Comparison of ENCODE assay signal across 8 cellular contexts in the genomic region with DNA sequence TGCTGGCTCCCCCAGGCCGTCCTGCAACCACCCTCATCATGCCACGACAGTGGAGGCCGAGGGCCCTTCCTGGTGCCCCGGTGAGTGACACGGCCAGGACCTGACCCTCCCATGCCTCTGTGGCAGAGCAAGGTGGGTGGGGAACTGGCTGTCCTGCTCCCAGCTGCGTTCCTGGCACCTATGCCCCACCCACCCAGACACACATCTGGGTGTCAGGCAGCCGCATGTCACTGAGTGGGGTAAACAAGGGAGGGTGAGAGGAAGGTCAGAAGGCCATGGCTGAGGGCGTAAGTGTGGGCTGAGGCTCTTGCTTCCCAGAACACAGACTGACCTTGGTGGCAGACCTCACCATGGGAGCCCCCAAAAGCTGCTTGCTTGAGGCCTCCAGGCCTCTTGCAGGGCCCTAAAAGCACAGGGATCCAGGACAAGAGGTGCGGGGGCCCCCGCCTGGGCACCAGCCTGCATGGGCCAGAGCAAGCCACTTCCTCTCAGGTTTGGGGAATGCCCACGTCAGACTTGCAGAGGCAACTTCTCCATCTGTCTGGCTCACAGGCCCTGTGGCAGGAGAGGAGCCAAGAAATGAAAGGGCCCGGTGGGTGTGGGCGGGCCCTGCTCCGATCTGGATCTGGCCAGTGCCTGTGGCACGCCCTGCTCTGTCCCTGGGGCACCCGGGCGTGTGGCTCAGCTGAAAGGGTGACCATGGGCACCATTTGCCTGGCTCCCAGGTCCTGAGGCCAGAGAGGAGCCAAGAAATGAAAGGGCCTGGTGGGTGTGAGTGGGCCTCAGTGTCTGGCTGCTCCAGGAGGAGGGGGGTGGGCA. TPM values are rescaled to one million over a fixed set of nuclear protein-coding genes. Genes with fewer than 3 reads are reported as not detected.
DNase-seq lines count a peak whose midpoint lies in the region; ATAC-seq, FAIRE-seq and TF ChIP-seq lines count a peak whose summit lies in the region.

No MANE protein-coding gene starts in this region.

- H3K79me2 ChIP-seq in PC-3 (ENCODE audit: low read length) (peaks cover 10% of the 10 kb centered on the region), keratinocyte (ENCODE audit: control insufficient read depth, insufficient read depth, low read length) (peaks cover 6% of the 10 kb centered on the region)

- H3K9ac ChIP-seq in PC-3 (ENCODE audit: low read length): peak overlapping the region; percentile 76
- peak overlapping the region; percentile 69 for H3K9ac ChIP-seq in keratinocyte (ENCODE audit: control insufficient read depth, extremely low read depth, insufficient read depth, low read length)

- POLR2A ChIA-PET in PC-3 (lab: Charles Lee; ENCODE audit: unreplicated experiment): no interaction called here

- H3K4me1 ChIP-seq in BE2C (peaks cover 13% of the 10 kb centered on the region), PC-3 (ENCODE audit: insufficient read depth, low read length) (peaks cover 40% of the 10 kb centered on the region), ascending aorta (peaks cover 25 to 37% of the 10 kb centered on the region in 2 donors), keratinocyte (ENCODE audit: control insufficient read depth, extremely low read depth, insufficient read depth, low read length) (peaks cover 35% of the 10 kb centered on the region)

- no peaks in the 10 kb centered on the region for H3K9me1 ChIP-seq in keratinocyte (ENCODE audit: control insufficient read depth, extremely low read depth, insufficient read depth, low read length)

- no peak overlapping the region for H2AFZ ChIP-seq in PC-3 (ENCODE audit: low read length)
- H2AFZ ChIP-seq in keratinocyte (ENCODE audit: control insufficient read depth, low read length): peak overlapping the region; percentile 58

- H3K4me2 ChIP-seq in PC-3 (ENCODE audit: low read length) (peak overlapping the region; percentile 68), keratinocyte (ENCODE audit: control insufficient read depth, extremely low read depth, insufficient read depth, low read depth, low read length) (peak overlapping the region; percentile 78)

- no peaks in the 10 kb centered on the region for H3K9me2 ChIP-seq in PC-3 (replicated peaks; ENCODE audit: low read length)

- CTCF ChIA-PET in PC-3 (lab: Charles Lee): no interaction called here

- FAIRE-seq in keratinocyte (lab: Jason Lieb, UNC): peak; percentile 53

- H3K36me3 ChIP-seq in BE2C: no peaks in the 10 kb centered on the region
- no peaks in the 10 kb centered on the region for H3K36me3 ChIP-seq in PC-3 (ENCODE audit: low read depth, low read length)
- no peaks in the 10 kb centered on the region for H3K36me3 ChIP-seq in ascending aorta
- no peaks in the 10 kb centered on the region for H3K36me3 ChIP-seq in keratinocyte (ENCODE audit: control insufficient read depth in 2 of 2, extremely low read depth in 1 of 2, insufficient read depth in 2 of 2, low read length in 2 of 2)

- H3F3A ChIP-seq in PC-3 (ENCODE audit: low read length, unreplicated experiment): no peaks in the 10 kb centered on the region

- no peaks in the 10 kb centered on the region for H3K27me3 ChIP-seq in BE2C
- H3K27me3 ChIP-seq in PC-3 (ENCODE audit: low read length): no peaks in the 10 kb centered on the region
- H3K27me3 ChIP-seq in ascending aorta: no peaks in the 10 kb centered on the region
- H3K27me3 ChIP-seq in keratinocyte (ENCODE audit: control insufficient read depth, extremely low read depth, insufficient read depth, low read length): no peaks in the 10 kb centered on the region

- H3K4me3 ChIP-seq in BE2C (ENCODE audit: low read depth, low read length) (no peak overlapping the region), PC-3 (ENCODE audit: low read length) (no peak overlapping the region), ascending aorta (no peak overlapping the region), keratinocyte (ENCODE audit: control insufficient read depth in 2 of 3, extremely low read depth in 1 of 3, insufficient read depth in 2 of 3, low read depth in 1 of 3, low read length in 3 of 3) (peak overlapping the region in 1 of 3 experiments; percentile 38)

- no TSS peak for BruUV-seq in PC-3 (replicated peaks; lab: Mats Ljungman, UMichigan)

- dilution Hi-C loops in keratinocyte (cut with MboI; ENCODE audit: extremely low pct_ligation_motif_present, low sequenced_read_pairs): no loop called here

- H3K9me3 ChIP-seq in BE2C (no peaks in the 10 kb centered on the region), PC-3 (ENCODE audit: low read length) (no peaks in the 10 kb centered on the region), ascending aorta (no peaks in the 10 kb centered on the region), keratinocyte (ENCODE audit: control insufficient read depth, low read depth, low read length) (no peaks in the 10 kb centered on the region)

- ATAC-seq in PC-3: peak; percentile 69
- ATAC-seq in HG03378 (IDR thresholded peaks at IDR 0.05; ENCODE audit: unreplicated experiment): no peak

- TF ChIP-seq CTCF in BE2C (IDR thresholded peaks at IDR 0.05; ENCODE audit: low read depth, low read length) (no peak), GM20000 (IDR thresholded peaks at IDR 0.05; ENCODE audit: extremely low read depth, missing control alignments) (no peak), PC-3 (conservative IDR thresholded peaks at IDR 0.05; ENCODE audit: low read depth, low read length) (no peak), ascending aorta (IDR thresholded peaks at IDR 0.05) (no peak), keratinocyte (optimal IDR thresholded peaks at IDR 0.05 in 1 of 3, IDR thresholded peaks at IDR 0.05 in 1 of 3, conservative IDR thresholded peaks at IDR 0.05 in 1 of 3; ENCODE audit: extremely low read depth in 1 of 3, insufficient read depth in 2 of 3, low read length in 3 of 3) (peak in 1 of 3 experiments; percentile 44)

- H4K20me1 ChIP-seq in PC-3 (ENCODE audit: low read length) (no peaks in the 10 kb centered on the region), keratinocyte (ENCODE audit: control insufficient read depth, extremely low read depth, insufficient read depth, low read length) (no peaks in the 10 kb centered on the region)

- intact Hi-C loops in PC-3 (cut with micrococcal nuclease) (no loop called here), ascending aorta (cut with DNase I) (no loop called here)

- DNase-seq in BE2C: peak; percentile 70
- peak; percentile 77 for DNase-seq in GM20000 (ENCODE audit: low spot score)
- DNase-seq in PC-3: peak; percentile 92
- DNase-seq in ascending aorta (ENCODE audit: low spot score in 2 of 2): peak; percentile 67 to 91
- no peak for DNase-seq in keratinocyte (ENCODE audit: low read depth, low spot score)
- peak in 24 of 49 donors; percentile 15 to 78 (median 48) for DNase-seq in substantia nigra (lab: John Stamatoyannopoulos, UW)
- DNase-seq in NCI-H2029 (lab: John Stamatoyannopoulos, UW): no peak

- H3K27ac ChIP-seq in PC-3 (ENCODE audit: low read length) (peak overlapping the region; percentile 91), ascending aorta (peak overlapping the region; percentile 84 to 93), keratinocyte (ENCODE audit: control insufficient read depth, insufficient read depth, low read length) (peak overlapping the region; percentile 78), substantia nigra (ENCODE audit: low read depth, low read length, poor library complexity, severe bottlenecking) (peak overlapping the region; percentile 79)

RNA-seq across cellular contexts. Expression of gene CCDC57, which starts 3.9 kb away (rescaled TPM):
- polyA plus RNA-seq in BE2C (2012; ENCODE audit: insufficient read depth, insufficient read length, low read depth): 51.0 TPM
- total RNA-seq in PC-3 (2014; rRNA removed) (35.0 and 36.6 TPM in 2 replicates), ascending aorta (12.8 TPM)
- polyA plus RNA-seq in keratinocyte: 14.0 to 24.8 TPM (median 19.2 TPM) in 3 replicates
- polyA plus RNA-seq in keratinocyte (2011; ENCODE audit: low read depth): 7.6 TPM
- 3.2 and 6.1 TPM in 2 replicates for polyA plus RNA-seq in keratinocyte (2011; cell fraction: cytosol; rRNA removed)
- polyA plus RNA-seq in keratinocyte (2011; cell fraction: nucleus; rRNA removed): 85.5 and 116 TPM in 2 replicates
- polyA plus RNA-seq in keratinocyte (2012; ENCODE audit: low replicate concordance): 7.8 and 13.8 TPM in 2 replicates
- 13.4 to 15.4 TPM (median 13.8 TPM) in 3 replicates for polyA minus RNA-seq in keratinocyte
- 11.7 TPM for polyA minus RNA-seq in keratinocyte (2011; cell fraction: cytosol; rRNA and poly(A)+ RNA removed)
- polyA minus RNA-seq in keratinocyte (2011; cell fraction: nucleus; rRNA and poly(A)+ RNA removed): 23.3 and 29.9 TPM in 2 replicates

RNA-seq across cellular contexts. Expression of gene SLC16A3, which starts 12.3 kb away (rescaled TPM):
- 1.7 TPM for polyA plus RNA-seq in BE2C (2012; ENCODE audit: insufficient read depth, insufficient read length, low read depth)
- total RNA-seq in PC-3 (2014; rRNA removed) (286 and 447 TPM in 2 replicates), ascending aorta (253 TPM)
- 35.7 to 112 TPM (median 40.7 TPM) in 3 replicates for polyA plus RNA-seq in keratinocyte
- polyA plus RNA-seq in keratinocyte (2011; ENCODE audit: low read depth): 2.3 TPM
- polyA plus RNA-seq in keratinocyte (2011; cell fraction: cytosol; rRNA removed): 10.9 and 32.0 TPM in 2 replicates
- 83.4 and 104 TPM in 2 replicates for polyA plus RNA-seq in keratinocyte (2011; cell fraction: nucleus; rRNA removed)
- 17.6 and 73.8 TPM in 2 replicates for polyA plus RNA-seq in keratinocyte (2012; ENCODE audit: low replicate concordance)
- 53.8 to 107 TPM (median 83.5 TPM) in 3 replicates for polyA minus RNA-seq in keratinocyte
- polyA minus RNA-seq in keratinocyte (2011; cell fraction: cytosol; rRNA and poly(A)+ RNA removed): 181 TPM
- 161 and 170 TPM in 2 replicates for polyA minus RNA-seq in keratinocyte (2011; cell fraction: nucleus; rRNA and poly(A)+ RNA removed)

RNA-seq across cellular contexts. Expression of gene CSNK1D, which starts 57.0 kb away (rescaled TPM):
- 264 TPM for polyA plus RNA-seq in BE2C (2012; ENCODE audit: insufficient read depth, insufficient read length, low read depth)
- 58.6 and 73.5 TPM in 2 replicates for total RNA-seq in PC-3 (2014; rRNA removed)
- 86.8 TPM for total RNA-seq in ascending aorta
- 61.8 to 173 TPM (median 86.0 TPM) in 3 replicates for polyA plus RNA-seq in keratinocyte
- polyA plus RNA-seq in keratinocyte (2011; ENCODE audit: low read depth): 33.8 TPM
- polyA plus RNA-seq in keratinocyte (2011; cell fraction: cytosol; rRNA removed): 123 and 135 TPM in 2 replicates
- polyA plus RNA-seq in keratinocyte (2011; cell fraction: nucleus; rRNA removed): 286 and 337 TPM in 2 replicates
- 88.4 and 107 TPM in 2 replicates for polyA plus RNA-seq in keratinocyte (2012; ENCODE audit: low replicate concordance)
- polyA minus RNA-seq in keratinocyte: 75.4 to 226 TPM (median 76.3 TPM) in 3 replicates
- 74.2 TPM for polyA minus RNA-seq in keratinocyte (2011; cell fraction: cytosol; rRNA and poly(A)+ RNA removed)
- 57.8 and 84.6 TPM in 2 replicates for polyA minus RNA-seq in keratinocyte (2011; cell fraction: nucleus; rRNA and poly(A)+ RNA removed)

Comparison
In these comparisons a context has a peak if more than half of its experiments do, and no peak if none do; other contexts are left out.
1. DNase-seq: peak in BE2C (single experiment), GM20000 (single experiment), PC-3 (single experiment) and ascending aorta (2 of 2); none in keratinocyte (single experiment) and NCI-H2029 (single experiment).
2. Peak in every context shown above with its lines, with median percentiles within 50 percentile points of each other: H3K27ac ChIP-seq.